ENCODE assay signal across 13 cellular contexts in the genomic region with DNA sequence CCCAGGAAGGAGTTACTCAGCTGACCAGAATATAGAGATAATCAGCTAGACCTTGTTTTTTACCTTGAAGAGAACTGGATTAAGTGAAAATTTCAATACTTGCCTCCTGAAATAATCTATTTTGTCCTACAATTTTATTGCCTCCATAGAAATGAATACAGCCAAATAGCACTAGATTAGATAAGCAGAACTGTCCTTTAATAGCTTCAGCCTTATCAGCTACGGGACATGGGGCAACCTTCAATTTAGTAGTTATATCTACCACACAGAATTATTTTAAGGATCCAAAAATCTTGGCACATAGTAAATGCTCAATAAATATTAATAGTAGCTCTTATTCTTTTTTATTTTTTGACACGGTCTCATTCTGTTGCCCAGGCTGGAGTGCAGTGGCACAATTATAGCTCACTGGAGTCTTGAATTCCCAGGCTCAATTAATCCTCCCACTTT.
DNase-seq lines count a peak whose midpoint lies in the region; ATAC-seq and TF ChIP-seq lines count a peak whose summit lies in the region.
"Had no signal": no experiment of that assay in that cellular context is flagged by ENCODE, and none has a peak within 500 bp of the region (broad histone marks: within the 10 kb centered on the region; RNA-seq: fewer than 3 reads in every experiment).

No MANE protein-coding gene starts in this region.

- intact Hi-C loops in CD14-positive monocyte (cut with micrococcal nuclease), result loop anchor here (5.0 to 10.0 kb wide), 2 partner anchors 95 to 202 kb away; a partner anchor contains a TSS
- intact Hi-C loops in OCI-LY7 (cut with micrococcal nuclease; ENCODE audit: unreplicated experiment), result loop anchor here (1.0 to 2.0 kb wide), 2 partner anchors 96 to 293 kb away; a partner anchor contains a TSS
- intact Hi-C loops in right cardiac atrium (cut with DNase I), result loop anchor here (2.0 to 10.0 kb wide), 4 partner anchors 92 to 292 kb away; a partner anchor contains a TSS

- H3K4me3 ChIP-seq in OCI-LY7 (ENCODE audit: low read depth, low read length, poor library complexity, severe bottlenecking) (no peak overlapping the region), right cardiac atrium (ENCODE audit: low read length) (no peak overlapping the region), Karpas-422 (ENCODE audit: low read length) (no peak overlapping the region)
- H3K4me3 ChIP-seq: BLaER1 treated with 17β-estradiol and CSF1 and Interleukin-3, amounts not matched to agents 10 nM and 100 nM had no signal

- H3K36me3 Mint-ChIP-seq in CD14-positive monocyte (no peaks in the 10 kb centered on the region), osteocyte (ENCODE audit: unreplicated experiment) (no peaks in the 10 kb centered on the region)
- H3K36me3 Mint-ChIP-seq: activated CD4-positive, alpha-beta memory T cell treated with anti-CD3 and anti-CD28 coated beads for 36 hours; IgD-negative memory B cell had no signal

- DNase-seq in CD14-positive monocyte (ENCODE audit: low spot score) (no peak), OCI-LY7 (ENCODE audit: low spot score) (no peak), right cardiac atrium (no peak), osteocyte (ENCODE audit: extremely low spot score, unreplicated experiment) (no peak), AML-193 (lab: John Stamatoyannopoulos, UW) (no peak), cerebellar nuclear complex (lab: John Stamatoyannopoulos, UW) (no peak), Karpas-422 (no peak)
- no peak for DNase-seq in stimulated activated CD4-positive, alpha-beta T cell treated with anti-CD3 and anti-CD28 coated beads, Interleukin-15, amount 100 ng/mL, for 24 hours
- DNase-seq: NCI-H1048 had no signal

- no peaks in the 10 kb centered on the region for H3K27me3 ChIP-seq in right cardiac atrium (ENCODE audit: control insufficient read depth, insufficient read depth)
- no peaks in the 10 kb centered on the region for H3K27me3 ChIP-seq in Karpas-422 (ENCODE audit: low read length)
- H3K27me3 ChIP-seq: BLaER1 treated with 17β-estradiol and CSF1 and Interleukin-3, amounts not matched to agents 10 nM and 100 nM had no signal

- H3K36me3 ChIP-seq in OCI-LY7 (ENCODE audit: insufficient read depth, low read length) (no peaks in the 10 kb centered on the region), Karpas-422 (ENCODE audit: insufficient read depth, low read length) (no peaks in the 10 kb centered on the region)
- H3K36me3 ChIP-seq: BLaER1 treated with 17β-estradiol and CSF1 and Interleukin-3, amounts not matched to agents 10 nM and 100 nM had no signal

- peaks cover 0 to 7% (median 2%) of the 10 kb centered on the region in 3 donors for H3K27me3 Mint-ChIP-seq in CD14-positive monocyte (ENCODE audit: low read depth in 3 of 3)
- no peaks in the 10 kb centered on the region for H3K27me3 Mint-ChIP-seq in osteocyte (ENCODE audit: unreplicated experiment)
- H3K27me3 Mint-ChIP-seq: IgD-negative memory B cell had no signal

- H3K4me3 Mint-ChIP-seq in CD14-positive monocyte (no peak overlapping the region), osteocyte (ENCODE audit: unreplicated experiment) (no peak overlapping the region)
- H3K4me3 Mint-ChIP-seq: activated CD4-positive, alpha-beta memory T cell treated with anti-CD3 and anti-CD28 coated beads for 36 hours; activated naive CD8-positive, alpha-beta T cell treated with anti-CD3 and anti-CD28 coated beads, Interleukin-2, amount 50 U/mL, for 24 hours had no signal

- WGBS in right cardiac atrium, result 34% methylated on average over 2 of the region's 2 CpGs

- H4K20me1 ChIP-seq in OCI-LY7 (ENCODE audit: insufficient read depth, low read length), result no peaks in the 10 kb centered on the region
- no peaks in the 10 kb centered on the region for H4K20me1 ChIP-seq in Karpas-422 (ENCODE audit: insufficient read depth, low read depth, low read length)
- H4K20me1 ChIP-seq: BLaER1 treated with 17β-estradiol and CSF1 and Interleukin-3, amounts not matched to agents 10 nM and 100 nM had no signal

- H3K4me1 Mint-ChIP-seq in CD14-positive monocyte (peaks cover 16% of the 10 kb centered on the region), osteocyte (ENCODE audit: unreplicated experiment) (peaks cover 35% of the 10 kb centered on the region)
- H3K4me1 Mint-ChIP-seq: activated naive CD8-positive, alpha-beta T cell treated with anti-CD3 and anti-CD28 coated beads, Interleukin-2, amount 50 U/mL, for 24 hours had no signal

- H3K9me2 ChIP-seq in OCI-LY7 (ENCODE audit: insufficient read depth, low read length) (no peaks in the 10 kb centered on the region), Karpas-422 (replicated peaks; ENCODE audit: insufficient read depth, low read length) (no peaks in the 10 kb centered on the region)

- H3K4me1 ChIP-seq in OCI-LY7 (ENCODE audit: insufficient read depth, low read length, poor library complexity, severe bottlenecking), result no peaks in the 10 kb centered on the region
- H3K4me1 ChIP-seq in right cardiac atrium (ENCODE audit: control insufficient read depth, insufficient read depth, low read length), result no peaks in the 10 kb centered on the region
- peaks cover 6% of the 10 kb centered on the region for H3K4me1 ChIP-seq in Karpas-422 (ENCODE audit: low read length)

- H3K4me2 ChIP-seq in OCI-LY7 (ENCODE audit: low read length) (no peak overlapping the region), Karpas-422 (ENCODE audit: low read depth, low read length, poor library complexity, severe bottlenecking) (no peak overlapping the region)

- H2AFZ ChIP-seq in OCI-LY7 (ENCODE audit: low read length), result no peak overlapping the region
- no peak overlapping the region for H2AFZ ChIP-seq in Karpas-422 (ENCODE audit: low read length)

- POLR2A ChIA-PET in OCI-LY7 (lab: Charles Lee), result interaction anchor here (0.6 to 0.7 kb wide), 2 partner anchors 237 to 1468 kb away, joined by 3 read pairs; no protein-coding TSS in a partner anchor

- H3K9me3 ChIP-seq in OCI-LY7 (ENCODE audit: low read length) (no peaks in the 10 kb centered on the region), right cardiac atrium (ENCODE audit: control insufficient read depth, low read length) (no peaks in the 10 kb centered on the region), Karpas-422 (ENCODE audit: low read length) (no peaks in the 10 kb centered on the region)

- ATAC-seq in right cardiac atrium, result peak; percentile 5

- H3K27ac ChIP-seq in OCI-LY7 (ENCODE audit: low read depth, low read length, poor library complexity, severe bottlenecking) (no peak overlapping the region), right cardiac atrium (ENCODE audit: low read length) (no peak overlapping the region), Karpas-422 (ENCODE audit: low read length) (no peak overlapping the region)
- H3K27ac ChIP-seq: BLaER1 treated with 17β-estradiol and CSF1 and Interleukin-3, amounts not matched to agents 10 nM and 100 nM had no signal

- H3K9me3 Mint-ChIP-seq in CD14-positive monocyte (peaks cover 0 to 7% (median 5%) of the 10 kb centered on the region in 7 donors), osteocyte (ENCODE audit: unreplicated experiment) (no peaks in the 10 kb centered on the region)
- H3K9me3 Mint-ChIP-seq: activated CD4-positive, alpha-beta memory T cell treated with anti-CD3 and anti-CD28 coated beads for 36 hours; activated naive CD8-positive, alpha-beta T cell treated with anti-CD3 and anti-CD28 coated beads, Interleukin-2, amount 50 U/mL, for 24 hours; IgD-negative memory B cell had no signal

- H3K79me2 ChIP-seq in OCI-LY7 (ENCODE audit: insufficient read depth, low read depth, low read length) (no peaks in the 10 kb centered on the region), Karpas-422 (ENCODE audit: low read length) (no peaks in the 10 kb centered on the region)

- CTCF ChIA-PET in OCI-LY7 (lab: Charles Lee; ENCODE audit: unreplicated experiment), result no interaction called here

- H3K9ac ChIP-seq in Karpas-422 (ENCODE audit: low read length), result no peak overlapping the region
- H3K9ac ChIP-seq: BLaER1 treated with 17β-estradiol and CSF1 and Interleukin-3, amounts not matched to agents 10 nM and 100 nM had no signal

- no TSS peak for BruUV-seq in OCI-LY7 (replicated peaks; lab: Mats Ljungman, UMichigan)

- TF ChIP-seq CTCF in CD14-positive monocyte (IDR thresholded peaks at IDR 0.05) (peak; percentile 58), OCI-LY7 (conservative IDR thresholded peaks at IDR 0.05; ENCODE audit: low read length) (peak; percentile 58), osteocyte (IDR thresholded peaks at IDR 0.05) (no peak)

- H3K27ac Mint-ChIP-seq in CD14-positive monocyte (no peak overlapping the region), osteocyte (ENCODE audit: unreplicated experiment) (peak overlapping the region; percentile 3)
- H3K27ac Mint-ChIP-seq: activated CD4-positive, alpha-beta memory T cell treated with anti-CD3 and anti-CD28 coated beads for 36 hours; activated naive CD8-positive, alpha-beta T cell treated with anti-CD3 and anti-CD28 coated beads, Interleukin-2, amount 50 U/mL, for 24 hours; IgD-negative memory B cell had no signal
